ENCODE assay signal across 7 cellular contexts in the genomic region with DNA sequence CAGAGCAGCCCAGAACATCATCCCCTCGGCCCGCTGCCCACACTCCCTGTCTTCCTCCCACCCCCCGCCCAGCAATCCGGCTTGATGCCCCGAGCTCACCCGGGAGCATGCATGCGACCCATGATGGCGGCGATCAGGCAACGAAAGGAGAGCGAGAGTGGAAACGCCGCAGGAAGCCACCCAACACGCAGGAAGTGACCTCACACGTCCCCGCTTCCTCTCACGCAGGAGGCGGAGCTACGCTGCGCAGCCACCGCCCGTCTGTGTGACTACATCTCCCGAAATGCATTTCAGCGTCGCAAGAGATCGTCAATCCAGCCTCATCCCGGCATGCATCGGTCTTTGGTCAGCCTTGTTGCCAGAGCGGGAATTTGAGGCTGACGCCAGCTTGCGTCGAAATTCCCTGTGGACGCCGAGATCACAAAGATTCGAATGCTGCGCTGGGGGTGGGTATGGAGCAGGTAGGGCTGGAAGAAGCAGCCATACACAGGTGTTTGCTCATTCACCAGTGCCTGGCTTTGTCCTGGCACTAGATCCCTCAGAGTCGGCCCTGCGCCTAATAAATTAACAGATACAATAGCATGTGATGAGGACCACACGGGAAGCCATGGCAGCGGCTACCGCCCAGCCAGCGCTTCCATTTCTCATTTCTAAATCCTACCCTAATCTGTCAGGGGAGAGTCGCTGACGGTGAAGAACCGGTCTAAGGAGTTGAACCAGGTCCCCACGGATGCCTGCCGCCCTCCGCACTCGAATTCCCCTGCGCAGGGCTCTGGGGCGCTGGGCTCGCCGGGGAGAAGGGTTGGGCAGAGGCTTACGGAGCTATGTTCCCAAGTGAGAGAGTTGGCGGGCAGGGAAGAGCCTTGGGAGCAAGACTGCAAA.
DNase-seq lines count a peak whose midpoint lies in the region; ATAC-seq lines count a peak whose summit lies in the region.

RPS13 (minus strand) TSS at position 148 of the 882 bp plus-strand sequence; CDS start at position 122, 26 bp downstream.

- peak; percentile 99 for DNase-seq in NCI-H2081 (lab: John Stamatoyannopoulos, UW)
- DNase-seq in T1000 (lab: John Stamatoyannopoulos, UW), result peak; percentile 86
- DNase-seq in astrocyte of the hippocampus (ENCODE audit: low read depth, low spot score), result peak; percentile 99
- peak; percentile 97 to 99 for DNase-seq in hippocampal formation (lab: John Stamatoyannopoulos, UW)
- DNase-seq in retina, result peak; percentile 99

- ATAC-seq in GM18508 (IDR thresholded peaks at IDR 0.05; ENCODE audit: insufficient read depth, unreplicated experiment) (peak; percentile 94), HG03025 (IDR thresholded peaks at IDR 0.05; ENCODE audit: low FRiP score, unreplicated experiment) (peak; percentile 95)

Comparison
In these comparisons a context has a peak if more than half of its experiments do, and no peak if none do; other contexts are left out.
1. Peak in every context shown above with its lines: DNase-seq and ATAC-seq.